In genomic region chrX:31130457-31131215, GRCh38 we compare ENCODE assay signal across 21 cellular contexts. TPM values are rescaled to one million over a fixed set of nuclear protein-coding genes. Genes with fewer than 3 reads are reported as not detected.
"Had no signal": no experiment of that assay in that cellular context is flagged by ENCODE, and none has a peak within 500 bp of the region (broad histone marks: within the 10 kb centered on the region; RNA-seq: fewer than 3 reads in every experiment).

No MANE protein-coding gene starts in this region.

- H3K27ac Mint-ChIP-seq: activated CD4-positive, alpha-beta memory T cell treated with anti-CD3 and anti-CD28 coated beads, Interleukin-2, amount 10 ng/mL, durations not matched to agents 7 days and 5 days; activated CD4-positive, alpha-beta T cell treated with anti-CD3 and anti-CD28 coated beads for 36 hours; activated naive CD8-positive, alpha-beta T cell treated with anti-CD3 and anti-CD28 coated beads, Interleukin-2, amount 10 ng/mL, durations not matched to agents 7 days and 5 days; memory B cell; nephron; T-cell had no signal

- H3K9me3 ChIP-seq: colonic mucosa, psoas muscle, stomach, thyroid gland, uterus had no signal

- H3K4me3 Mint-ChIP-seq: activated CD4-positive, alpha-beta memory T cell treated with anti-CD3 and anti-CD28 coated beads, Interleukin-2, amount 10 ng/mL, durations not matched to agents 7 days and 5 days; activated CD4-positive, alpha-beta T cell treated with anti-CD3 and anti-CD28 coated beads for 36 hours; activated naive CD8-positive, alpha-beta T cell treated with anti-CD3 and anti-CD28 coated beads, Interleukin-2, amount 10 ng/mL, durations not matched to agents 7 days and 5 days; memory B cell; nephron; T-cell had no signal

- H3K27ac ChIP-seq: cardiac muscle cell, colonic mucosa, psoas muscle, stomach, thyroid gland, uterus, VCaP had no signal

- H3K4me1 ChIP-seq: colonic mucosa, psoas muscle, stomach, thyroid gland, uterus had no signal

- DNase-seq: activated CD4-positive, alpha-beta memory T cell treated with anti-CD3 and anti-CD28 coated beads, Interleukin-2, amount 10 ng/mL, durations not matched to agents 7 days and 5 days; activated CD4-positive, alpha-beta T cell treated with anti-CD3 and anti-CD28 coated beads for 36 hours; activated CD8-positive, alpha-beta memory T cell treated with anti-CD3 and anti-CD28 coated beads, Interleukin-2, amount 50 U/mL, for 4 hours; activated naive CD8-positive, alpha-beta T cell treated with anti-CD3 and anti-CD28 coated beads, Interleukin-2, amount 10 ng/mL, durations not matched to agents 7 days and 5 days; colonic mucosa; effector CD4-positive, alpha-beta T cell; head of caudate nucleus; psoas muscle; stimulated activated CD4-positive, alpha-beta T cell treated with anti-CD3 and anti-CD28 coated beads, Interleukin-15, amount 100 ng/mL, for 24 hours; stimulated activated CD4-positive, alpha-beta T cell treated with anti-CD3 and anti-CD28 coated beads, Interleukin-4, amount 100 ng/mL, for 4 hours; stomach; T-cell; thyroid gland; uterus had no signal

- H3K9me3 Mint-ChIP-seq: activated naive CD8-positive, alpha-beta T cell treated with anti-CD3 and anti-CD28 coated beads, Interleukin-2, amount 10 ng/mL, durations not matched to agents 7 days and 5 days; memory B cell had no signal

- ATAC-seq: activated CD4-positive, alpha-beta T cell treated with anti-CD3 and anti-CD28 coated beads for 36 hours; left lobe of liver; psoas muscle; T-cell had no signal

- H3K4me3 ChIP-seq: cardiac muscle cell, colonic mucosa, psoas muscle, stomach, thyroid gland, uterus had no signal

- H3K36me3 ChIP-seq: cardiac muscle cell, colonic mucosa, thyroid gland, uterus had no signal

- H3K36me3 Mint-ChIP-seq: activated naive CD8-positive, alpha-beta T cell treated with anti-CD3 and anti-CD28 coated beads, Interleukin-2, amount 10 ng/mL, durations not matched to agents 7 days and 5 days; T-cell had no signal

- H3K27me3 Mint-ChIP-seq: activated CD4-positive, alpha-beta memory T cell treated with anti-CD3 and anti-CD28 coated beads, Interleukin-2, amount 10 ng/mL, durations not matched to agents 7 days and 5 days; memory B cell had no signal

RNA-seq across cellular contexts. Expression of gene FTHL17, which starts 58.8 kb away (rescaled TPM):
- total RNA-seq: activated CD4-positive, alpha-beta memory T cell treated with anti-CD3 and anti-CD28 coated beads, Interleukin-2, amount 10 ng/mL, durations not matched to agents 7 days and 5 days; activated CD4-positive, alpha-beta T cell treated with anti-CD3 and anti-CD28 coated beads for 36 hours; activated naive CD8-positive, alpha-beta T cell treated with anti-CD3 and anti-CD28 coated beads, Interleukin-2, amount 10 ng/mL, durations not matched to agents 7 days and 5 days; astrocyte; cardiac muscle cell; colonic mucosa; left lobe of liver; osteoblast; psoas muscle; stomach; T-cell; thyroid gland; uterus had no signal
